8 cellular contexts compared by ENCODE assay signal in the genomic region with DNA sequence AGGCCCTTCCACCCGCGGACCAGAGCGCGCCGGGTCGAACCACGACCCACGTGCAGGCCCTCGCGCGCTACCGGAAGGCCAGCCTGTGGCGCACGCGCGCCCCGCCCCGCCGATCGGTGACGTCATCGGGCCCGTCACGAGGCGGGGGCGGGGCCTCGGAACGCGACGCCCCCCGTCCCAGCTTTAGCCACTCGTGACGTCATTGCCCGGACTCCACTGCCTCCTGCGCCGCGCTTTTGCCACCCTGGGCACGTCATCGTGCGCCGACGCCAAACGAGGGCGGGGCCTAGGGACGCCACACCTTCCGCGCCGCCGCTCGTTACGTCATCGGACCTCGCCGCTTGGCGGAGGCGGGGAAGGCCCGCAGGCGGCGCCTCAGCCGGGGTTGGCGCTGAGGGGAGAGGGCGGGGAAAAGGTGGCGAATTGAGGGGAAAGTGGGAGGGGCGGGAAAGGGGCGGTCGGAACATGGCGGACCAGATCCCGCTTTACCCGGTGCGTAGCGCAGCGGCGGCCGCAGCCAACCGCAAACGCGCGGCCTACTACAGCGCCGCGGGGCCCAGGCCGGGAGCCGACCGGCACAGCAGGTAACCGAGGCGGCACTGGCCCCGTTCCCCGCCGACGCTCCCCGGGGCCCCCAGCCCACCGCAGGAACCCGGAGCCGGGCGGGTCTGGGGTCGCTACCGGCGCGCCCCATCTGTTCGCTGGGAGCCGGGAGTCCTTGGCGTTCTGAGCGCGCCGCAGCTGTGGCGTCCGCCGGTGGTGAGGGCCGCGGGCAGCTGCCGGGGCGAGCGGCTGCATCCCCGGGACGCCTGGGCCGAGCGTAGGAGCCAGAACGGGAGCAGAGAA. TPM values are rescaled to one million over a fixed set of nuclear protein-coding genes. Genes with fewer than 3 reads are reported as not detected.
DNase-seq lines count a peak whose midpoint lies in the region; ATAC-seq, FAIRE-seq and TF ChIP-seq lines count a peak whose summit lies in the region.

A gene with protein sequence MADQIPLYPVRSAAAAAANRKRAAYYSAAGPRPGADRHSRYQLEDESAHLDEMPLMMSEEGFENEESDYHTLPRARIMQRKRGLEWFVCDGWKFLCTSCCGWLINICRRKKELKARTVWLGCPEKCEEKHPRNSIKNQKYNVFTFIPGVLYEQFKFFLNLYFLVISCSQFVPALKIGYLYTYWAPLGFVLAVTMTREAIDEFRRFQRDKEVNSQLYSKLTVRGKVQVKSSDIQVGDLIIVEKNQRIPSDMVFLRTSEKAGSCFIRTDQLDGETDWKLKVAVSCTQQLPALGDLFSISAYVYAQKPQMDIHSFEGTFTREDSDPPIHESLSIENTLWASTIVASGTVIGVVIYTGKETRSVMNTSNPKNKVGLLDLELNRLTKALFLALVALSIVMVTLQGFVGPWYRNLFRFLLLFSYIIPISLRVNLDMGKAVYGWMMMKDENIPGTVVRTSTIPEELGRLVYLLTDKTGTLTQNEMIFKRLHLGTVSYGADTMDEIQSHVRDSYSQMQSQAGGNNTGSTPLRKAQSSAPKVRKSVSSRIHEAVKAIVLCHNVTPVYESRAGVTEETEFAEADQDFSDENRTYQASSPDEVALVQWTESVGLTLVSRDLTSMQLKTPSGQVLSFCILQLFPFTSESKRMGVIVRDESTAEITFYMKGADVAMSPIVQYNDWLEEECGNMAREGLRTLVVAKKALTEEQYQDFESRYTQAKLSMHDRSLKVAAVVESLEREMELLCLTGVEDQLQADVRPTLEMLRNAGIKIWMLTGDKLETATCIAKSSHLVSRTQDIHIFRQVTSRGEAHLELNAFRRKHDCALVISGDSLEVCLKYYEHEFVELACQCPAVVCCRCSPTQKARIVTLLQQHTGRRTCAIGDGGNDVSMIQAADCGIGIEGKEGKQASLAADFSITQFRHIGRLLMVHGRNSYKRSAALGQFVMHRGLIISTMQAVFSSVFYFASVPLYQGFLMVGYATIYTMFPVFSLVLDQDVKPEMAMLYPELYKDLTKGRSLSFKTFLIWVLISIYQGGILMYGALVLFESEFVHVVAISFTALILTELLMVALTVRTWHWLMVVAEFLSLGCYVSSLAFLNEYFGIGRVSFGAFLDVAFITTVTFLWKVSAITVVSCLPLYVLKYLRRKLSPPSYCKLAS (plus strand): TSS at position 449 of the 846 bp plus-strand sequence. CDS start 17 bp downstream, at position 466.

- peaks cover 5 to 17% of the 10 kb centered on the region in 2 experiments for H3K9me3 ChIP-seq in H1 (ENCODE audit: insufficient read depth in 2 of 2, low read depth in 1 of 2, low read length in 1 of 2)

- H3K79me1 ChIP-seq in H1 (ENCODE audit: low read depth, low read length) (no peaks in the 10 kb centered on the region), mesendoderm (ENCODE audit: low read length) (peaks cover 3% of the 10 kb centered on the region)

- peak within 1 kb of the TSS; percentile 96 for H4K91ac ChIP-seq in H1 (replicated peaks; ENCODE audit: insufficient read length, low read length)

- 3% methylated on average over 44 of the region's 118 CpGs; no CpG with 5 or more reads in 1 of the 2 experiments for WGBS in H1 (ENCODE audit: extremely low coverage in 1 of 2, insufficient coverage in 1 of 2, insufficient read length in 1 of 2, insufficient replicate concordance in 2 of 2, low coverage in 1 of 2, low lambda C conversion rate in 2 of 2, missing lambda C conversion rate in 1 of 2), 2 experiments
- no CpG with 5 or more reads among the region's 118 CpGs for WGBS in mesendoderm (ENCODE audit: extremely low coverage, insufficient coverage, low lambda C conversion rate)

- H3K36me3 ChIP-seq in H1 (ENCODE audit: control insufficient read depth in 2 of 4, insufficient read depth in 4 of 4, low read length in 3 of 4) = peaks cover 0 to 12% (median 0%) of the 10 kb centered on the region in 4 experiments; a peak in 2 of 8 replicates
- H3K36me3 ChIP-seq in mesendoderm (ENCODE audit: control insufficient read depth, insufficient read depth, low read length) = no peaks in the 10 kb centered on the region

- H4K20me1 ChIP-seq in H1 (replicated peaks in 1 of 2; ENCODE audit: control insufficient read depth in 1 of 2, insufficient read depth in 2 of 2, low read length in 2 of 2) = no peaks in the 10 kb centered on the region

- peaks cover 0 to 10% (median 0%) of the 10 kb centered on the region in 4 experiments; a peak in 1 of 7 replicates for H3K4me1 ChIP-seq in H1 (replicated peaks in 1 of 4; ENCODE audit: control insufficient read depth in 3 of 4, insufficient read depth in 4 of 4, low read length in 3 of 4)
- H3K4me1 ChIP-seq in mesendoderm (ENCODE audit: control insufficient read depth, low read depth, low read length) = peaks cover 2% of the 10 kb centered on the region

- H2BK5ac ChIP-seq in H1 (ENCODE audit: low read depth, low read length) (peak within 1 kb of the TSS; percentile 66; the same call in 1 of the 2 replicates), mesendoderm (ENCODE audit: low read length) (no peak within 1 kb of the TSS)

- FAIRE-seq in H1 (lab: Jason Lieb, UNC) = no peak

- H3K4me3 ChIP-seq in H1 (ENCODE audit: extremely low read depth in 1 of 4, insufficient read depth in 2 of 4, low read depth in 3 of 4, low read length in 4 of 4) (peak within 1 kb of the TSS; percentile 69 to 94 (median 78)), mesendoderm (ENCODE audit: low read length) (peak within 1 kb of the TSS; percentile 72)

- H2BK120ac ChIP-seq in H1 (replicated peaks; ENCODE audit: low read depth, low read length) = no peak within 1 kb of the TSS
- no peak within 1 kb of the TSS for H2BK120ac ChIP-seq in mesendoderm (ENCODE audit: low read depth, low read length)

- H3K4me2 ChIP-seq in H1 (ENCODE audit: insufficient read depth in 1 of 2, low read depth in 2 of 2, low read length in 2 of 2) (peak within 1 kb of the TSS; percentile 48 to 75), mesendoderm (ENCODE audit: low read length) (peak within 1 kb of the TSS; percentile 50)

- peak; percentile 99 for DNase-seq in COLO668 (lab: John Stamatoyannopoulos, UW; ENCODE audit: unreplicated experiment)
- DNase-seq in HS-27A (ENCODE audit: low read depth) = peak; percentile 79
- peak; percentile 96 for DNase-seq in NOMO-1 treated with dmso at 0.1 percent for 144 hours (lab: John Stamatoyannopoulos, UW; ENCODE audit: unreplicated experiment)
- peak; percentile 98 to 99 (median 99) for DNase-seq in activated CD8-positive, alpha-beta memory T cell treated with anti-CD3 and anti-CD28 coated beads for 48 hours (ENCODE audit: low read depth in 2 of 3, low spot score in 2 of 3)
- DNase-seq in H1 (ENCODE audit: low read depth in 1 of 2, low spot score in 2 of 2) = peak; percentile 94 to 100
- peak; percentile 98 for DNase-seq in mesendoderm
- peak; percentile 96 for DNase-seq in stimulated activated CD8-positive, alpha-beta memory T cell treated with anti-CD3 and anti-CD28 coated beads, Interleukin-15, amount 100 ng/mL, for 1 hour (ENCODE audit: low read depth)

- peak; percentile 84 for ATAC-seq in GM19467 (IDR thresholded peaks at IDR 0.05; ENCODE audit: unreplicated experiment)

- H4K5ac ChIP-seq in H1 (ENCODE audit: insufficient read length, low read depth, low read length) = peak within 1 kb of the TSS; percentile 76
- no peak within 1 kb of the TSS for H4K5ac ChIP-seq in mesendoderm (ENCODE audit: low read length)

- H3K79me2 ChIP-seq in H1 (ENCODE audit: control insufficient read depth in 1 of 2, insufficient read depth in 2 of 2, low read length in 2 of 2) (peaks cover 11 to 36% of the 10 kb centered on the region in 2 experiments), mesendoderm (ENCODE audit: control insufficient read depth, insufficient read depth, low read length) (peaks cover 15% of the 10 kb centered on the region)

- H3K56ac ChIP-seq in H1 (replicated peaks; ENCODE audit: insufficient read length, low read depth, low read length) = peak within 1 kb of the TSS; percentile 59
- peak within 1 kb of the TSS; percentile 95 for H3K56ac ChIP-seq in mesendoderm (ENCODE audit: low read length)

- peak in 1 of 2 experiments; percentile 5; a peak in 1 of 4 replicates for TF ChIP-seq RAD21 in H1 (IDR thresholded peaks at IDR 0.05 in 1 of 2, conservative IDR thresholded peaks at IDR 0.05 in 1 of 2; ENCODE audit: low read depth in 2 of 2, low read length in 2 of 2)

- CTCF ChIA-PET in H1 (lab: Charles Lee; ENCODE audit: partially characterized antibody) = no interaction called here

- TF ChIP-seq CTCF in H1 (IDR thresholded peaks at IDR 0.05; ENCODE audit: control extremely low read depth in 1 of 3, insufficient read depth in 1 of 3, low read depth in 1 of 3, low read length in 3 of 3) = 0 out of 4 replicates have a peak, but pooled peaks of 1 of the 3 experiments have one; percentile 6

- peaks cover 7% of the 10 kb centered on the region; the same call in 1 of the 2 replicates for H3K23me2 ChIP-seq in H1 (ENCODE audit: low read depth, low read length)

- peak; percentile 70 to 88 for TF ChIP-seq POLR2A in H1 (IDR thresholded peaks at IDR 0.05; ENCODE audit: control extremely low read depth in 1 of 2, low read depth in 2 of 2, low read length in 2 of 2)

- H3K9ac ChIP-seq in H1 (replicated peaks in 1 of 4; ENCODE audit: extremely low read depth in 1 of 4, low read depth in 3 of 4, low read length in 3 of 4) (peak within 1 kb of the TSS; percentile 79 to 99 (median 81)), mesendoderm (ENCODE audit: low read length) (peak within 1 kb of the TSS; percentile 88)

- no peak within 1 kb of the TSS for H3K23ac ChIP-seq in H1 (ENCODE audit: insufficient read length)
- H3K23ac ChIP-seq in mesendoderm (ENCODE audit: low read length) = no peak within 1 kb of the TSS

- H3K27ac ChIP-seq in H1 (ENCODE audit: low read depth, low read length) (peak within 1 kb of the TSS; percentile 74), mesendoderm (ENCODE audit: low read depth, low read length) (peak within 1 kb of the TSS; percentile 70)

- no peak for TF ChIP-seq EP300 in H1 (IDR thresholded peaks at IDR 0.05; ENCODE audit: borderline replicate concordance in 1 of 2, low read depth in 2 of 2, low read length in 2 of 2)

- H3K27me3 ChIP-seq in H1 (replicated peaks in 1 of 4; ENCODE audit: control insufficient read depth in 3 of 4, extremely low read depth in 1 of 4, insufficient read depth in 3 of 4, low read length in 3 of 4) (peaks cover 0 to 7% (median 6%) of the 10 kb centered on the region in 4 experiments; a peak in 4 of 7 replicates), mesendoderm (ENCODE audit: insufficient read depth, low read length, poor library complexity) (no peaks in the 10 kb centered on the region)

- H3K4ac ChIP-seq in H1 (replicated peaks; ENCODE audit: insufficient read length, low read depth, low read length) (peak within 1 kb of the TSS; percentile 78), mesendoderm (ENCODE audit: low read depth, low read length) (peak within 1 kb of the TSS; percentile 4)

- H4K8ac ChIP-seq in H1 (ENCODE audit: extremely low read depth, insufficient read depth, low read length) (peak within 1 kb of the TSS; percentile 96), mesendoderm (ENCODE audit: low read depth, low read length) (peak within 1 kb of the TSS; percentile 60)

- no peak within 1 kb of the TSS for H3K14ac ChIP-seq in H1 (ENCODE audit: insufficient read length)

- peak within 1 kb of the TSS; percentile 54; the same call in 1 of the 2 replicates for H2AFZ ChIP-seq in H1 (ENCODE audit: low read length)

- H3K18ac ChIP-seq in H1 (ENCODE audit: extremely low read depth, low read length) (peak within 1 kb of the TSS; percentile 90), mesendoderm (ENCODE audit: low read length) (peak within 1 kb of the TSS; percentile 71)

- H2BK15ac ChIP-seq in H1 (ENCODE audit: low read length) (no peak within 1 kb of the TSS), mesendoderm (replicated peaks; ENCODE audit: low read depth) (no peak within 1 kb of the TSS)

- H2BK12ac ChIP-seq in H1 (ENCODE audit: low read depth, low read length) = peak within 1 kb of the TSS; percentile 27; the same call in 1 of the 2 replicates

- POLR2A ChIA-PET in H1 (lab: Charles Lee; ENCODE audit: partially characterized antibody) = interaction anchor here (0.8 to 0.9 kb wide), 2 partner anchors 10 to 23 kb away, joined by 3 read pairs; no protein-coding TSS in a partner anchor

- H2BK20ac ChIP-seq in H1 (ENCODE audit: low read length) = no peak within 1 kb of the TSS

- no peak within 1 kb of the TSS for H2AK5ac ChIP-seq in H1 (ENCODE audit: low read depth, low read length)
- H2AK5ac ChIP-seq in mesendoderm (ENCODE audit: low read length) = no peak within 1 kb of the TSS

RNA-seq across cellular contexts. Expression of the gene that starts here (rescaled TPM):
- 15.1 and 21.0 TPM in 2 replicates for total RNA-seq in H1 (2021; fragmentation: NEBNext Ultra II Directional; extraction: Animal tissue kit (Norgen Biotek cat#: 25700))
- polyA plus RNA-seq in H1 (2011; rRNA removed) = 21.7 and 22.5 TPM in 2 replicates
- 16.1 TPM for polyA plus RNA-seq in H1 (2011; cell fraction: cytosol; rRNA removed)
- polyA plus RNA-seq in H1 (2011; cell fraction: nucleus; rRNA removed) = 42.2 TPM
- polyA plus RNA-seq in H1 (2012, experiment 1 of 2) = 11.8 to 15.8 TPM (median 12.6 TPM) in 4 replicates
- polyA plus RNA-seq in H1 (2012, experiment 2 of 2) = 3.1 TPM
- polyA plus RNA-seq in H1 (2013, experiment 1 of 2) = 15.3 TPM
- polyA plus RNA-seq in H1 (2013, experiment 2 of 2) = 13.3 TPM
- polyA minus RNA-seq in H1 (2011; rRNA and poly(A)+ RNA removed) = 63.5 and 70.6 TPM in 2 replicates
- polyA minus RNA-seq in H1 (2011; cell fraction: cytosol; rRNA and poly(A)+ RNA removed) = 33.2 TPM
- polyA minus RNA-seq in H1 (2011; cell fraction: nucleus; rRNA and poly(A)+ RNA removed) = 121 TPM
- 9.5 TPM for polyA plus RNA-seq in mesendoderm (2013, experiment 1 of 2)
- 9.5 TPM for polyA plus RNA-seq in mesendoderm (2013, experiment 2 of 2)

Comparison
In these comparisons a context has a peak if more than half of its experiments do, and no peak if none do; other contexts are left out.
1. Peak in every context shown above with its lines: DNase-seq, ATAC-seq, H3K4me3 ChIP-seq and H3K27ac ChIP-seq.